13 cellular contexts compared by ENCODE assay signal in genomic region chr11:76962583-76963416, GRCh38.
A peak's percentile ranks its signal among the peaks of the same experiment; 100 is the strongest.
DNase-seq lines count a peak whose midpoint lies in the region; ATAC-seq and TF ChIP-seq lines count a peak whose summit lies in the region.
"Had no signal": no experiment of that assay in that cellular context is flagged by ENCODE, and none has a peak within 500 bp of the region (broad histone marks: within the 10 kb centered on the region; RNA-seq: fewer than 3 reads in every experiment).

No MANE protein-coding gene starts in this region.

- no peaks in the 10 kb centered on the region for H3K27me3 Mint-ChIP-seq in Calu3 (ENCODE audit: unreplicated experiment)
- H3K27me3 Mint-ChIP-seq: activated CD4-positive, alpha-beta memory T cell treated with anti-CD3 and anti-CD28 coated beads for 36 hours; B cell had no signal

- no peaks in the 10 kb centered on the region for H3K27me3 ChIP-seq in right cardiac atrium (ENCODE audit: control insufficient read depth, insufficient read depth)
- H3K27me3 ChIP-seq: ascending aorta had no signal

- no peaks in the 10 kb centered on the region for H3K4me1 ChIP-seq in right cardiac atrium (ENCODE audit: control insufficient read depth, insufficient read depth, low read length)
- H3K4me1 ChIP-seq: ascending aorta, psoas muscle had no signal

- H3K27ac ChIP-seq in right cardiac atrium (ENCODE audit: low read length) = no peak overlapping the region
- H3K27ac ChIP-seq: ascending aorta, psoas muscle had no signal

- H3K27ac Mint-ChIP-seq in Calu3 (ENCODE audit: unreplicated experiment) = peak overlapping the region; percentile 89
- H3K27ac Mint-ChIP-seq: activated CD4-positive, alpha-beta memory T cell treated with anti-CD3 and anti-CD28 coated beads for 36 hours; B cell had no signal

- H3K4me3 ChIP-seq in right cardiac atrium (ENCODE audit: low read length) = no peak overlapping the region
- H3K4me3 ChIP-seq: ascending aorta, psoas muscle had no signal

- H3K36me3 Mint-ChIP-seq in Calu3 (ENCODE audit: insufficient read depth, unreplicated experiment) = peaks cover 23% of the 10 kb centered on the region

- CTCF ChIA-PET in Calu3 (lab: Charles Lee) = interaction anchor here (0.7 to 1.6 kb wide), 7 partner anchors 11 to 82 kb away, joined by 3 to 14 read pairs (median 5); no protein-coding TSS in a partner anchor

- H3K4me1 Mint-ChIP-seq in Calu3 (ENCODE audit: low read depth, unreplicated experiment) = peaks cover 31% of the 10 kb centered on the region
- H3K4me1 Mint-ChIP-seq: B cell had no signal

- no TSS peak for BruUV-seq in Calu3 (replicated peaks; lab: Mats Ljungman, UMichigan)

- H3K9me3 ChIP-seq in right cardiac atrium (ENCODE audit: control insufficient read depth, low read length) = no peaks in the 10 kb centered on the region
- H3K9me3 ChIP-seq: psoas muscle had no signal

- peaks cover 5% of the 10 kb centered on the region for H3K9me3 Mint-ChIP-seq in Calu3 (ENCODE audit: low read depth, unreplicated experiment)

- ATAC-seq in GM19395 (IDR thresholded peaks at IDR 0.05; ENCODE audit: unreplicated experiment) = peak; percentile 100
- peak; percentile 93 for ATAC-seq in HG03097 (IDR thresholded peaks at IDR 0.05; ENCODE audit: low FRiP score, unreplicated experiment)
- ATAC-seq in right cardiac atrium = no peak
- ATAC-seq in HG02588 (IDR thresholded peaks at IDR 0.05; ENCODE audit: unreplicated experiment) = no peak
- ATAC-seq: psoas muscle had no signal

- intact Hi-C loops in Calu3 (cut with micrococcal nuclease; ENCODE audit: unreplicated experiment) = loop anchor here (2.0 to 5.0 kb wide), 3 partner anchors 42 to 64 kb away; no protein-coding TSS in a partner anchor
- intact Hi-C loops in head of caudate nucleus (cut with DNase I) = no loop called here
- intact Hi-C loops in right cardiac atrium (cut with DNase I) = no loop called here

- DNase-seq in Calu3 (peak; percentile 58), amniotic epithelial cell (ENCODE audit: low read depth) (peak; percentile 24), head of caudate nucleus (no peak), DMS53 (lab: John Stamatoyannopoulos, UW) (no peak), right cardiac atrium (no peak)
- DNase-seq: activated CD4-positive, alpha-beta memory T cell treated with anti-CD3 and anti-CD28 coated beads for 36 hours; NCI-H2029 treated with DMSO at 0.1 percent for 48 hours; psoas muscle had no signal

- peak overlapping the region; percentile 49 for H3K4me3 Mint-ChIP-seq in Calu3 (ENCODE audit: low read depth, unreplicated experiment)
- H3K4me3 Mint-ChIP-seq: activated CD4-positive, alpha-beta memory T cell treated with anti-CD3 and anti-CD28 coated beads for 36 hours; B cell had no signal

- TF ChIP-seq CTCF in Calu3 (IDR thresholded peaks at IDR 0.05; ENCODE audit: unreplicated experiment) = no peak

- WGBS in right cardiac atrium = 76% methylated on average over 4 of the region's 4 CpGs

Comparison
In these comparisons a context has a peak if more than half of its experiments do, and no peak if none do; other contexts are left out.
1. DNase-seq: peak in Calu3 (single experiment) and amniotic epithelial cell (single experiment); none in head of caudate nucleus (0 of 42), DMS53 (single experiment) and right cardiac atrium (0 of 3).
2. ATAC-seq: peak in GM19395 (single experiment) and HG03097 (single experiment); none in right cardiac atrium (0 of 2) and HG02588 (single experiment).